1 cellular context compared by ENCODE assay signal in the genomic region with DNA sequence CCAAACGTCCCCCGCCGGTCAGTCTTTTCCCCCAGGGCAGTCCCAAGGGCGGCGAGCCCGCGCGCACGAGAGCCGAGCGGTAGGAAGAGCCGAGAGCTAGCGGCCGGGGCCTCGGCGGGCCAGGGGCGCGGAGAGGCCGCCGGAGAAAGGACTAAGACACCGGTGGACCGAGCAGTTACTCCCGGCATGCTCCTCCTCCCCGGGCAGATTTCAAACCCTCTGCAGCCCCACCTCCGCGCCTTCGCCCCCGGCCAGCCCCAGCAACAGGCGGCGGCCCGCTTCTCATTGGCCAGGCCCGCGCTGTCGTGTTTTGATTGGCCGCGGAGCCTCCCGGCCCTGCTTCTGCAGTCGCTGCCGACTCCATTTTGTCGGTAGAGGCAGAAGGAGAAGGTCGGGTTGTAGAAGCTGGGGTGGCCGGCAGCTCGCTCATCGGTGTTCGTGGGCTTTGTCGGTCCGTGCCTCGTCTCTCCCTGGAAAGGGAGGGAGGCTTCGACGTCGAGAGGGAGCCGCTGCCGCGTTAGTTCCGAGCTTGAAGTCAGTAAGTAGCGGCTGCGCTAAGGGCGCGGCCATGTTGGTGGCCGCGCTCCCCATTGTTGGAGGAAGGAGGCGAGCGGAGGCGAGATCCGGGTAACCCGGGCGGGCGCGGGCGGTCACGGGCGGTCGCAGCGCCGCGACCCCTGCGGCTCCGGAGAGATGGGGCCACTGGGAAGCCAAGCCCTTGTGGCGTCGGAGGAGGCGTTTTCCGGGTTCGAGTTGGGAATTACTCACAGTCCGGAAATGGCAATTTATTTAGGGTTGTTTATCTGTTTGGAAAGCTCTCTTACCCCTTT.
TF ChIP-seq lines count a peak whose summit lies in the region.

TSS of gene PNRC2 (plus strand) at position 368 of the 830 bp plus-strand sequence. CDS start 1,630 bp downstream, outside the sequence.

TF ChIP-seq in K562, 482 proteins besides CTCF, POLR2A, EP300 and RAD21 (continued from another document and continues in another):
- peak; percentile 65 for TF ChIP-seq ESRRA (IDR thresholded peaks at IDR 0.05; ENCODE audit: borderline replicate concordance, low read depth)
- TF ChIP-seq, protein P1, sequence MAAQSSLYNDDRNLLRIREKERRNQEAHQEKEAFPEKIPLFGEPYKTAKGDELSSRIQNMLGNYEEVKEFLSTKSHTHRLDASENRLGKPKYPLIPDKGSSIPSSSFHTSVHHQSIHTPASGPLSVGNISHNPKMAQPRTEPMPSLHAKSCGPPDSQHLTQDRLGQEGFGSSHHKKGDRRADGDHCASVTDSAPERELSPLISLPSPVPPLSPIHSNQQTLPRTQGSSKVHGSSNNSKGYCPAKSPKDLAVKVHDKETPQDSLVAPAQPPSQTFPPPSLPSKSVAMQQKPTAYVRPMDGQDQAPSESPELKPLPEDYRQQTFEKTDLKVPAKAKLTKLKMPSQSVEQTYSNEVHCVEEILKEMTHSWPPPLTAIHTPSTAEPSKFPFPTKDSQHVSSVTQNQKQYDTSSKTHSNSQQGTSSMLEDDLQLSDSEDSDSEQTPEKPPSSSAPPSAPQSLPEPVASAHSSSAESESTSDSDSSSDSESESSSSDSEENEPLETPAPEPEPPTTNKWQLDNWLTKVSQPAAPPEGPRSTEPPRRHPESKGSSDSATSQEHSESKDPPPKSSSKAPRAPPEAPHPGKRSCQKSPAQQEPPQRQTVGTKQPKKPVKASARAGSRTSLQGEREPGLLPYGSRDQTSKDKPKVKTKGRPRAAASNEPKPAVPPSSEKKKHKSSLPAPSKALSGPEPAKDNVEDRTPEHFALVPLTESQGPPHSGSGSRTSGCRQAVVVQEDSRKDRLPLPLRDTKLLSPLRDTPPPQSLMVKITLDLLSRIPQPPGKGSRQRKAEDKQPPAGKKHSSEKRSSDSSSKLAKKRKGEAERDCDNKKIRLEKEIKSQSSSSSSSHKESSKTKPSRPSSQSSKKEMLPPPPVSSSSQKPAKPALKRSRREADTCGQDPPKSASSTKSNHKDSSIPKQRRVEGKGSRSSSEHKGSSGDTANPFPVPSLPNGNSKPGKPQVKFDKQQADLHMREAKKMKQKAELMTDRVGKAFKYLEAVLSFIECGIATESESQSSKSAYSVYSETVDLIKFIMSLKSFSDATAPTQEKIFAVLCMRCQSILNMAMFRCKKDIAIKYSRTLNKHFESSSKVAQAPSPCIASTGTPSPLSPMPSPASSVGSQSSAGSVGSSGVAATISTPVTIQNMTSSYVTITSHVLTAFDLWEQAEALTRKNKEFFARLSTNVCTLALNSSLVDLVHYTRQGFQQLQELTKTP (IDR thresholded peaks at IDR 0.05; ENCODE audit: low read depth in 1 of 2, partially characterized antibody in 2 of 2), result peak; percentile 44 to 85
- no peak for TF ChIP-seq MCM3 (IDR thresholded peaks at IDR 0.05)
- TF ChIP-seq ZNF124 (CRISPR knock-in tag; IDR thresholded peaks at IDR 0.05), result no peak
- no peak for TF ChIP-seq ZSCAN32 (CRISPR knock-in tag; IDR thresholded peaks at IDR 0.05)
- TF ChIP-seq SRSF1 (IDR thresholded peaks at IDR 0.05; ENCODE audit: low read depth, low read length), result 0 out of 2 replicates have a peak, but pooled peaks have one; percentile 47
- TF ChIP-seq E2F1 (CRISPR knock-in tag; IDR thresholded peaks at IDR 0.05), result peak; percentile 93
- TF ChIP-seq ZNF77 (CRISPR knock-in tag; IDR thresholded peaks at IDR 0.05), result no peak
- TF ChIP-seq, protein P2, sequence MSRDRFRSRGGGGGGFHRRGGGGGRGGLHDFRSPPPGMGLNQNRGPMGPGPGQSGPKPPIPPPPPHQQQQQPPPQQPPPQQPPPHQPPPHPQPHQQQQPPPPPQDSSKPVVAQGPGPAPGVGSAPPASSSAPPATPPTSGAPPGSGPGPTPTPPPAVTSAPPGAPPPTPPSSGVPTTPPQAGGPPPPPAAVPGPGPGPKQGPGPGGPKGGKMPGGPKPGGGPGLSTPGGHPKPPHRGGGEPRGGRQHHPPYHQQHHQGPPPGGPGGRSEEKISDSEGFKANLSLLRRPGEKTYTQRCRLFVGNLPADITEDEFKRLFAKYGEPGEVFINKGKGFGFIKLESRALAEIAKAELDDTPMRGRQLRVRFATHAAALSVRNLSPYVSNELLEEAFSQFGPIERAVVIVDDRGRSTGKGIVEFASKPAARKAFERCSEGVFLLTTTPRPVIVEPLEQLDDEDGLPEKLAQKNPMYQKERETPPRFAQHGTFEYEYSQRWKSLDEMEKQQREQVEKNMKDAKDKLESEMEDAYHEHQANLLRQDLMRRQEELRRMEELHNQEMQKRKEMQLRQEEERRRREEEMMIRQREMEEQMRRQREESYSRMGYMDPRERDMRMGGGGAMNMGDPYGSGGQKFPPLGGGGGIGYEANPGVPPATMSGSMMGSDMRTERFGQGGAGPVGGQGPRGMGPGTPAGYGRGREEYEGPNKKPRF (IDR thresholded peaks at IDR 0.05; ENCODE audit: low read depth, low read length), result no peak
- TF ChIP-seq, protein P3, sequence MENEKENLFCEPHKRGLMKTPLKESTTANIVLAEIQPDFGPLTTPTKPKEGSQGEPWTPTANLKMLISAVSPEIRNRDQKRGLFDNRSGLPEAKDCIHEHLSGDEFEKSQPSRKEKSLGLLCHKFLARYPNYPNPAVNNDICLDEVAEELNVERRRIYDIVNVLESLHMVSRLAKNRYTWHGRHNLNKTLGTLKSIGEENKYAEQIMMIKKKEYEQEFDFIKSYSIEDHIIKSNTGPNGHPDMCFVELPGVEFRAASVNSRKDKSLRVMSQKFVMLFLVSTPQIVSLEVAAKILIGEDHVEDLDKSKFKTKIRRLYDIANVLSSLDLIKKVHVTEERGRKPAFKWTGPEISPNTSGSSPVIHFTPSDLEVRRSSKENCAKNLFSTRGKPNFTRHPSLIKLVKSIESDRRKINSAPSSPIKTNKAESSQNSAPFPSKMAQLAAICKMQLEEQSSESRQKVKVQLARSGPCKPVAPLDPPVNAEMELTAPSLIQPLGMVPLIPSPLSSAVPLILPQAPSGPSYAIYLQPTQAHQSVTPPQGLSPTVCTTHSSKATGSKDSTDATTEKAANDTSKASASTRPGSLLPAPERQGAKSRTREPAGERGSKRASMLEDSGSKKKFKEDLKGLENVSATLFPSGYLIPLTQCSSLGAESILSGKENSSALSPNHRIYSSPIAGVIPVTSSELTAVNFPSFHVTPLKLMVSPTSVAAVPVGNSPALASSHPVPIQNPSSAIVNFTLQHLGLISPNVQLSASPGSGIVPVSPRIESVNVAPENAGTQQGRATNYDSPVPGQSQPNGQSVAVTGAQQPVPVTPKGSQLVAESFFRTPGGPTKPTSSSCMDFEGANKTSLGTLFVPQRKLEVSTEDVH (IDR thresholded peaks at IDR 0.05; ENCODE audit: low read depth, partially characterized antibody), result peak; percentile 66
- TF ChIP-seq ETS2 (tag; IDR thresholded peaks at IDR 0.05; ENCODE audit: borderline replicate concordance, poor library complexity, severe bottlenecking), result no peak
- TF ChIP-seq CREM (IDR thresholded peaks at IDR 0.05; ENCODE audit: low read depth), result peak; percentile 63; the same call in 1 of the 2 replicates
- no peak for TF ChIP-seq RNF219 (CRISPR knock-in tag; IDR thresholded peaks at IDR 0.05)
- TF ChIP-seq CSDE1 (IDR thresholded peaks at IDR 0.05), result peak; percentile 5 to 94; a peak in 2 of 4 replicates
- 0 out of 2 replicates have a peak, but pooled peaks have one; percentile 68 for TF ChIP-seq HIVEP1 (CRISPR knock-in tag; IDR thresholded peaks at IDR 0.05)
- TF ChIP-seq, protein P4, sequence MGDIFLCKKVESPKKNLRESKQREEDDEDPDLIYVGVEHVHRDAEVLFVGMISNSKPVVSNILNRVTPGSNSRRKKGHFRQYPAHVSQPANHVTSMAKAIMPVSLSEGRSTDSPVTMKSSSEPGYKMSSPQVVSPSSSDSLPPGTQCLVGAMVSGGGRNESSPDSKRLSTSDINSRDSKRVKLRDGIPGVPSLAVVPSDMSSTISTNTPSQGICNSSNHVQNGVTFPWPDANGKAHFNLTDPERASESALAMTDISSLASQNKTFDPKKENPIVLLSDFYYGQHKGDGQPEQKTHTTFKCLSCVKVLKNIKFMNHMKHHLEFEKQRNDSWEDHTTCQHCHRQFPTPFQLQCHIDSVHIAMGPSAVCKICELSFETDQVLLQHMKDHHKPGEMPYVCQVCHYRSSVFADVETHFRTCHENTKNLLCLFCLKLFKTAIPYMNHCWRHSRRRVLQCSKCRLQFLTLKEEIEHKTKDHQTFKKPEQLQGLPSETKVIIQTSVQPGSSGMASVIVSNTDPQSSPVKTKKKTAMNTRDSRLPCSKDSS (IDR thresholded peaks at IDR 0.05; ENCODE audit: low read depth, partially characterized antibody), result no peak
- no peak for TF ChIP-seq MIER1 (IDR thresholded peaks at IDR 0.05; ENCODE audit: low read depth)
- TF ChIP-seq ZNF695 (CRISPR knock-in tag; IDR thresholded peaks at IDR 0.05), result 0 out of 2 replicates have a peak, but pooled peaks have one; percentile 63
- TF ChIP-seq, protein P5, sequence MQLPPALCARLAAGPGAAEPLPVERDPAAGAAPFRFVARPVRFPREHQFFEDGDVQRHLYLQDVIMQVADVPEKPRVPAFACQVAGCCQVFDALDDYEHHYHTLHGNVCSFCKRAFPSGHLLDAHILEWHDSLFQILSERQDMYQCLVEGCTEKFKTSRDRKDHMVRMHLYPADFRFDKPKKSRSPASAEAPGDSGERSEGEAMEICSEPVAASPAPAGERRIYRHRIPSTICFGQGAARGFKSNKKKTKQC (CRISPR knock-in tag; IDR thresholded peaks at IDR 0.05), result no peak; the same call in 1 of the 2 replicates
- no peak for TF ChIP-seq NFIX (CRISPR knock-in tag; IDR thresholded peaks at IDR 0.05; ENCODE audit: low read depth)
- TF ChIP-seq RFX1 (IDR thresholded peaks at IDR 0.05), result no peak
- TF ChIP-seq IFI16 (CRISPR knock-in tag; IDR thresholded peaks at IDR 0.05), result no peak
- no peak for TF ChIP-seq RHOXF2B (CRISPR knock-in tag; conservative IDR thresholded peaks at IDR 0.05)
- TF ChIP-seq MYC (IDR thresholded peaks at IDR 0.05; ENCODE audit: low read depth, low read length), result peak; percentile 66
- TF ChIP-seq MYC (CRISPR knock-in tag; IDR thresholded peaks at IDR 0.05; ENCODE audit: borderline replicate concordance, low read depth), result peak; percentile 80; the same call in 1 of the 2 replicates
- no peak for TF ChIP-seq USF1 (CRISPR knock-in tag; IDR thresholded peaks at IDR 0.05)
- TF ChIP-seq KDM4B (IDR thresholded peaks at IDR 0.05; ENCODE audit: borderline replicate concordance in 2 of 2, low read depth in 1 of 2), result no peak; a peak in 1 of 4 replicates
- TF ChIP-seq FOXJ3 (CRISPR knock-in tag; IDR thresholded peaks at IDR 0.05), result no peak
- peak; percentile 95 for TF ChIP-seq AFF4 (CRISPR knock-in tag; IDR thresholded peaks at IDR 0.05)
- TF ChIP-seq SAP30 (IDR thresholded peaks at IDR 0.05; ENCODE audit: borderline replicate concordance, insufficient read depth, low read depth, low read length, poor library complexity, severe bottlenecking), result peak; percentile 73
- TF ChIP-seq NEUROD1 (IDR thresholded peaks at IDR 0.05; ENCODE audit: borderline replicate concordance, low read depth, low read length, partially characterized antibody), result peak; percentile 30
- peak; percentile 99 for TF ChIP-seq POLR2B (IDR thresholded peaks at IDR 0.05; ENCODE audit: low read depth, partially characterized antibody)
- TF ChIP-seq XRCC4 (IDR thresholded peaks at IDR 0.05; ENCODE audit: extremely low read depth, insufficient read depth, insufficient read length), result no peak
